Comparison of ENCODE assay signal across 1 cellular context in the genomic region with DNA sequence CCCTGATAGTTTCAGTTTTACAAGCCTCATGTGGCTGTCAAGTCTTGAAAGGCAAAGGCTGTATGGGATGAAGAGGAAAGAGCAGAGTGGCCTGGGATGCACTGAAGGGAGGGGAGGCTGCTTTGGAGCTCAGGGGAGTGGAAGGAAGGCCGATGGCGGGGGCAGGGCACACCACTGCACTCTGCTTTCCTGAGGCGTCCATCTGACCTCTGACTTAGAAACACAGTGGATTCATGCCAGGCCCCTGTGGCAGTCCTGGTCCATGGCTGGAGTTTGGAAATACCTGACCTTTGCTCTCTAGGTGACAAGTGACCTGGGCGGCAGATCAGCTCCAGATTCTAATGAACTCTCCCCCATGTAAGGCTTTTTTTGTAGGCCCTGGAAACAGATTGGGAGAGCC.
TF ChIP-seq lines count a peak whose summit lies in the region.

No MANE protein-coding gene starts in this region.

TF ChIP-seq in HepG2, 621 proteins besides CTCF, POLR2A, EP300 and RAD21 (continued from another document and continues in another):
- TF ChIP-seq, protein P1, sequence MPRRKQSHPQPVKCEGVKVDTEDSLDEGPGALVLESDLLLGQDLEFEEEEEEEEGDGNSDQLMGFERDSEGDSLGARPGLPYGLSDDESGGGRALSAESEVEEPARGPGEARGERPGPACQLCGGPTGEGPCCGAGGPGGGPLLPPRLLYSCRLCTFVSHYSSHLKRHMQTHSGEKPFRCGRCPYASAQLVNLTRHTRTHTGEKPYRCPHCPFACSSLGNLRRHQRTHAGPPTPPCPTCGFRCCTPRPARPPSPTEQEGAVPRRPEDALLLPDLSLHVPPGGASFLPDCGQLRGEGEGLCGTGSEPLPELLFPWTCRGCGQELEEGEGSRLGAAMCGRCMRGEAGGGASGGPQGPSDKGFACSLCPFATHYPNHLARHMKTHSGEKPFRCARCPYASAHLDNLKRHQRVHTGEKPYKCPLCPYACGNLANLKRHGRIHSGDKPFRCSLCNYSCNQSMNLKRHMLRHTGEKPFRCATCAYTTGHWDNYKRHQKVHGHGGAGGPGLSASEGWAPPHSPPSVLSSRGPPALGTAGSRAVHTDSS (CRISPR knock-in tag; conservative IDR thresholded peaks at IDR 0.05) = no peak
- TF ChIP-seq, protein P2, sequence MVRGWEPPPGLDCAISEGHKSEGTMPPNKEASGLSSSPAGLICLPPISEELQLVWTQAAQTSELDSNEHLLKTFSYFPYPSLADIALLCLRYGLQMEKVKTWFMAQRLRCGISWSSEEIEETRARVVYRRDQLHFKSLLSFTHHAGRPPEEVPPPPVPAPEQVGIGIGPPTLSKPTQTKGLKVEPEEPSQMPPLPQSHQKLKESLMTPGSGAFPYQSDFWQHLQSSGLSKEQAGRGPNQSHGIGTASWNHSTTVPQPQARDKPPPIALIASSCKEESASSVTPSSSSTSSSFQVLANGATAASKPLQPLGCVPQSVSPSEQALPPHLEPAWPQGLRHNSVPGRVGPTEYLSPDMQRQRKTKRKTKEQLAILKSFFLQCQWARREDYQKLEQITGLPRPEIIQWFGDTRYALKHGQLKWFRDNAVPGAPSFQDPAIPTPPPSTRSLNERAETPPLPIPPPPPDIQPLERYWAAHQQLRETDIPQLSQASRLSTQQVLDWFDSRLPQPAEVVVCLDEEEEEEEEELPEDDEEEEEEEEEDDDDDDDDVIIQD (CRISPR knock-in tag; IDR thresholded peaks at IDR 0.05; ENCODE audit: low read depth) = peak; percentile 86; the same call in 1 of the 2 replicates
- TF ChIP-seq THAP11 (CRISPR knock-in tag; IDR thresholded peaks at IDR 0.05) (peak; percentile 26; the same call in 1 of the 2 replicates), ZNF703 (CRISPR knock-in tag; IDR thresholded peaks at IDR 0.05; ENCODE audit: borderline replicate concordance) (no peak), ZNF670 (CRISPR knock-in tag; IDR thresholded peaks at IDR 0.05; ENCODE audit: borderline replicate concordance) (no peak), ZNF232 (CRISPR knock-in tag; IDR thresholded peaks at IDR 0.05; ENCODE audit: borderline replicate concordance) (no peak), ZNF33B (CRISPR knock-in tag; IDR thresholded peaks at IDR 0.05) (no peak), ZNF788 (CRISPR knock-in tag; IDR thresholded peaks at IDR 0.05; ENCODE audit: borderline replicate concordance) (no peak; the same call in 1 of the 2 replicates), ZNF101 (CRISPR knock-in tag; IDR thresholded peaks at IDR 0.05; ENCODE audit: borderline replicate concordance, low read depth) (no peak), ZNF562 (CRISPR knock-in tag; IDR thresholded peaks at IDR 0.05; ENCODE audit: borderline replicate concordance) (no peak), ZNF460 (CRISPR knock-in tag; IDR thresholded peaks at IDR 0.05; ENCODE audit: borderline replicate concordance) (no peak), ZSCAN22 (CRISPR knock-in tag; IDR thresholded peaks at IDR 0.05) (peak; percentile 92), KLF12 (CRISPR knock-in tag; IDR thresholded peaks at IDR 0.05; ENCODE audit: borderline replicate concordance) (no peak), DR1 (CRISPR knock-in tag; IDR thresholded peaks at IDR 0.05) (no peak; the same call in 1 of the 2 replicates), RFXANK (CRISPR knock-in tag; IDR thresholded peaks at IDR 0.05) (no peak), FOXA1 (IDR thresholded peaks at IDR 0.05) (no peak), FOXA1 (CRISPR knock-in tag; IDR thresholded peaks at IDR 0.05) (no peak), REXO4 (CRISPR knock-in tag; IDR thresholded peaks at IDR 0.05; ENCODE audit: borderline replicate concordance) (no peak), ZNF713 (CRISPR knock-in tag; IDR thresholded peaks at IDR 0.05) (no peak), IKZF1 (IDR thresholded peaks at IDR 0.05) (no peak), FIP1L1 (IDR thresholded peaks at IDR 0.05; ENCODE audit: borderline replicate concordance, insufficient read depth, low read depth, low read length) (no peak), ZNF468 (CRISPR knock-in tag; IDR thresholded peaks at IDR 0.05) (no peak), ZMYM4 (CRISPR knock-in tag; IDR thresholded peaks at IDR 0.05) (peak; percentile 85), CBX5 (CRISPR knock-in tag; IDR thresholded peaks at IDR 0.05; ENCODE audit: borderline replicate concordance) (no peak), XRCC5 (optimal IDR thresholded peaks at IDR 0.05; ENCODE audit: low read length) (peak; percentile 75), GATA4 (IDR thresholded peaks at IDR 0.05; ENCODE audit: borderline replicate concordance, low read depth) (no peak; the same call in 1 of the 2 replicates), ZNF883 (CRISPR knock-in tag; IDR thresholded peaks at IDR 0.05; ENCODE audit: not compliant biosample characterization) (peak; percentile 43), GTF3A (CRISPR knock-in tag; conservative IDR thresholded peaks at IDR 0.05) (no peak), ARNTL (CRISPR knock-in tag; IDR thresholded peaks at IDR 0.05) (no peak), CBFB (CRISPR knock-in tag; IDR thresholded peaks at IDR 0.05) (no peak), ZNF33A (CRISPR knock-in tag; IDR thresholded peaks at IDR 0.05; ENCODE audit: borderline replicate concordance) (no peak)
- TF ChIP-seq, protein P3, sequence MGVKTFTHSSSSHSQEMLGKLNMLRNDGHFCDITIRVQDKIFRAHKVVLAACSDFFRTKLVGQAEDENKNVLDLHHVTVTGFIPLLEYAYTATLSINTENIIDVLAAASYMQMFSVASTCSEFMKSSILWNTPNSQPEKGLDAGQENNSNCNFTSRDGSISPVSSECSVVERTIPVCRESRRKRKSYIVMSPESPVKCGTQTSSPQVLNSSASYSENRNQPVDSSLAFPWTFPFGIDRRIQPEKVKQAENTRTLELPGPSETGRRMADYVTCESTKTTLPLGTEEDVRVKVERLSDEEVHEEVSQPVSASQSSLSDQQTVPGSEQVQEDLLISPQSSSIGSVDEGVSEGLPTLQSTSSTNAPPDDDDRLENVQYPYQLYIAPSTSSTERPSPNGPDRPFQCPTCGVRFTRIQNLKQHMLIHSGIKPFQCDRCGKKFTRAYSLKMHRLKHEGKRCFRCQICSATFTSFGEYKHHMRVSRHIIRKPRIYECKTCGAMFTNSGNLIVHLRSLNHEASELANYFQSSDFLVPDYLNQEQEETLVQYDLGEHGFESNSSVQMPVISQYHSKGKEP (CRISPR knock-in tag; IDR thresholded peaks at IDR 0.05) = no peak
- TF ChIP-seq, protein P4, sequence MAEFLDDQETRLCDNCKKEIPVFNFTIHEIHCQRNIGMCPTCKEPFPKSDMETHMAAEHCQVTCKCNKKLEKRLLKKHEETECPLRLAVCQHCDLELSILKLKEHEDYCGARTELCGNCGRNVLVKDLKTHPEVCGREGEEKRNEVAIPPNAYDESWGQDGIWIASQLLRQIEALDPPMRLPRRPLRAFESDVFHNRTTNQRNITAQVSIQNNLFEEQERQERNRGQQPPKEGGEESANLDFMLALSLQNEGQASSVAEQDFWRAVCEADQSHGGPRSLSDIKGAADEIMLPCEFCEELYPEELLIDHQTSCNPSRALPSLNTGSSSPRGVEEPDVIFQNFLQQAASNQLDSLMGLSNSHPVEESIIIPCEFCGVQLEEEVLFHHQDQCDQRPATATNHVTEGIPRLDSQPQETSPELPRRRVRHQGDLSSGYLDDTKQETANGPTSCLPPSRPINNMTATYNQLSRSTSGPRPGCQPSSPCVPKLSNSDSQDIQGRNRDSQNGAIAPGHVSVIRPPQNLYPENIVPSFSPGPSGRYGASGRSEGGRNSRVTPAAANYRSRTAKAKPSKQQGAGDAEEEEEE (CRISPR knock-in tag; IDR thresholded peaks at IDR 0.05; ENCODE audit: borderline replicate concordance) = no peak
- TF ChIP-seq, protein P5, sequence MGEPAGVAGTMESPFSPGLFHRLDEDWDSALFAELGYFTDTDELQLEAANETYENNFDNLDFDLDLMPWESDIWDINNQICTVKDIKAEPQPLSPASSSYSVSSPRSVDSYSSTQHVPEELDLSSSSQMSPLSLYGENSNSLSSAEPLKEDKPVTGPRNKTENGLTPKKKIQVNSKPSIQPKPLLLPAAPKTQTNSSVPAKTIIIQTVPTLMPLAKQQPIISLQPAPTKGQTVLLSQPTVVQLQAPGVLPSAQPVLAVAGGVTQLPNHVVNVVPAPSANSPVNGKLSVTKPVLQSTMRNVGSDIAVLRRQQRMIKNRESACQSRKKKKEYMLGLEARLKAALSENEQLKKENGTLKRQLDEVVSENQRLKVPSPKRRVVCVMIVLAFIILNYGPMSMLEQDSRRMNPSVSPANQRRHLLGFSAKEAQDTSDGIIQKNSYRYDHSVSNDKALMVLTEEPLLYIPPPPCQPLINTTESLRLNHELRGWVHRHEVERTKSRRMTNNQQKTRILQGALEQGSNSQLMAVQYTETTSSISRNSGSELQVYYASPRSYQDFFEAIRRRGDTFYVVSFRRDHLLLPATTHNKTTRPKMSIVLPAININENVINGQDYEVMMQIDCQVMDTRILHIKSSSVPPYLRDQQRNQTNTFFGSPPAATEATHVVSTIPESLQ (CRISPR knock-in tag; conservative IDR thresholded peaks at IDR 0.05) = no peak
- TF ChIP-seq, protein P6, sequence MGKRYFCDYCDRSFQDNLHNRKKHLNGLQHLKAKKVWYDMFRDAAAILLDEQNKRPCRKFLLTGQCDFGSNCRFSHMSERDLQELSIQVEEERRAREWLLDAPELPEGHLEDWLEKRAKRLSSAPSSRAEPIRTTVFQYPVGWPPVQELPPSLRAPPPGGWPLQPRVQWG (CRISPR knock-in tag; IDR thresholded peaks at IDR 0.05; ENCODE audit: borderline replicate concordance, low read depth) = no peak
- TF ChIP-seq, protein P7, sequence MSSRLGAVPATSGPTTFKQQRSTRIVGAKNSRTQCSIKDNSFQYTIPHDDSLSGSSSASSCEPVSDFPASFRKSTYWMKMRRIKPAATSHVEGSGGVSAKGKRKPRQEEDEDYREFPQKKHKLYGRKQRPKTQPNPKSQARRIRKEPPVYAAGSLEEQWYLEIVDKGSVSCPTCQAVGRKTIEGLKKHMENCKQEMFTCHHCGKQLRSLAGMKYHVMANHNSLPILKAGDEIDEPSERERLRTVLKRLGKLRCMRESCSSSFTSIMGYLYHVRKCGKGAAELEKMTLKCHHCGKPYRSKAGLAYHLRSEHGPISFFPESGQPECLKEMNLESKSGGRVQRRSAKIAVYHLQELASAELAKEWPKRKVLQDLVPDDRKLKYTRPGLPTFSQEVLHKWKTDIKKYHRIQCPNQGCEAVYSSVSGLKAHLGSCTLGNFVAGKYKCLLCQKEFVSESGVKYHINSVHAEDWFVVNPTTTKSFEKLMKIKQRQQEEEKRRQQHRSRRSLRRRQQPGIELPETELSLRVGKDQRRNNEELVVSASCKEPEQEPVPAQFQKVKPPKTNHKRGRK (CRISPR knock-in tag; IDR thresholded peaks at IDR 0.05) = no peak
- TF ChIP-seq, protein P8, sequence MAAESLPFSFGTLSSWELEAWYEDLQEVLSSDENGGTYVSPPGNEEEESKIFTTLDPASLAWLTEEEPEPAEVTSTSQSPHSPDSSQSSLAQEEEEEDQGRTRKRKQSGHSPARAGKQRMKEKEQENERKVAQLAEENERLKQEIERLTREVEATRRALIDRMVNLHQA (CRISPR knock-in tag; IDR thresholded peaks at IDR 0.05) = no peak
- TF ChIP-seq, protein P9, sequence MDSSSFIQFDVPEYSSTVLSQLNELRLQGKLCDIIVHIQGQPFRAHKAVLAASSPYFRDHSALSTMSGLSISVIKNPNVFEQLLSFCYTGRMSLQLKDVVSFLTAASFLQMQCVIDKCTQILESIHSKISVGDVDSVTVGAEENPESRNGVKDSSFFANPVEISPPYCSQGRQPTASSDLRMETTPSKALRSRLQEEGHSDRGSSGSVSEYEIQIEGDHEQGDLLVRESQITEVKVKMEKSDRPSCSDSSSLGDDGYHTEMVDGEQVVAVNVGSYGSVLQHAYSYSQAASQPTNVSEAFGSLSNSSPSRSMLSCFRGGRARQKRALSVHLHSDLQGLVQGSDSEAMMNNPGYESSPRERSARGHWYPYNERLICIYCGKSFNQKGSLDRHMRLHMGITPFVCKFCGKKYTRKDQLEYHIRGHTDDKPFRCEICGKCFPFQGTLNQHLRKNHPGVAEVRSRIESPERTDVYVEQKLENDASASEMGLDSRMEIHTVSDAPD (CRISPR knock-in tag; IDR thresholded peaks at IDR 0.05) = peak; percentile 66; the same call in 1 of the 2 replicates
- TF ChIP-seq, protein P10, sequence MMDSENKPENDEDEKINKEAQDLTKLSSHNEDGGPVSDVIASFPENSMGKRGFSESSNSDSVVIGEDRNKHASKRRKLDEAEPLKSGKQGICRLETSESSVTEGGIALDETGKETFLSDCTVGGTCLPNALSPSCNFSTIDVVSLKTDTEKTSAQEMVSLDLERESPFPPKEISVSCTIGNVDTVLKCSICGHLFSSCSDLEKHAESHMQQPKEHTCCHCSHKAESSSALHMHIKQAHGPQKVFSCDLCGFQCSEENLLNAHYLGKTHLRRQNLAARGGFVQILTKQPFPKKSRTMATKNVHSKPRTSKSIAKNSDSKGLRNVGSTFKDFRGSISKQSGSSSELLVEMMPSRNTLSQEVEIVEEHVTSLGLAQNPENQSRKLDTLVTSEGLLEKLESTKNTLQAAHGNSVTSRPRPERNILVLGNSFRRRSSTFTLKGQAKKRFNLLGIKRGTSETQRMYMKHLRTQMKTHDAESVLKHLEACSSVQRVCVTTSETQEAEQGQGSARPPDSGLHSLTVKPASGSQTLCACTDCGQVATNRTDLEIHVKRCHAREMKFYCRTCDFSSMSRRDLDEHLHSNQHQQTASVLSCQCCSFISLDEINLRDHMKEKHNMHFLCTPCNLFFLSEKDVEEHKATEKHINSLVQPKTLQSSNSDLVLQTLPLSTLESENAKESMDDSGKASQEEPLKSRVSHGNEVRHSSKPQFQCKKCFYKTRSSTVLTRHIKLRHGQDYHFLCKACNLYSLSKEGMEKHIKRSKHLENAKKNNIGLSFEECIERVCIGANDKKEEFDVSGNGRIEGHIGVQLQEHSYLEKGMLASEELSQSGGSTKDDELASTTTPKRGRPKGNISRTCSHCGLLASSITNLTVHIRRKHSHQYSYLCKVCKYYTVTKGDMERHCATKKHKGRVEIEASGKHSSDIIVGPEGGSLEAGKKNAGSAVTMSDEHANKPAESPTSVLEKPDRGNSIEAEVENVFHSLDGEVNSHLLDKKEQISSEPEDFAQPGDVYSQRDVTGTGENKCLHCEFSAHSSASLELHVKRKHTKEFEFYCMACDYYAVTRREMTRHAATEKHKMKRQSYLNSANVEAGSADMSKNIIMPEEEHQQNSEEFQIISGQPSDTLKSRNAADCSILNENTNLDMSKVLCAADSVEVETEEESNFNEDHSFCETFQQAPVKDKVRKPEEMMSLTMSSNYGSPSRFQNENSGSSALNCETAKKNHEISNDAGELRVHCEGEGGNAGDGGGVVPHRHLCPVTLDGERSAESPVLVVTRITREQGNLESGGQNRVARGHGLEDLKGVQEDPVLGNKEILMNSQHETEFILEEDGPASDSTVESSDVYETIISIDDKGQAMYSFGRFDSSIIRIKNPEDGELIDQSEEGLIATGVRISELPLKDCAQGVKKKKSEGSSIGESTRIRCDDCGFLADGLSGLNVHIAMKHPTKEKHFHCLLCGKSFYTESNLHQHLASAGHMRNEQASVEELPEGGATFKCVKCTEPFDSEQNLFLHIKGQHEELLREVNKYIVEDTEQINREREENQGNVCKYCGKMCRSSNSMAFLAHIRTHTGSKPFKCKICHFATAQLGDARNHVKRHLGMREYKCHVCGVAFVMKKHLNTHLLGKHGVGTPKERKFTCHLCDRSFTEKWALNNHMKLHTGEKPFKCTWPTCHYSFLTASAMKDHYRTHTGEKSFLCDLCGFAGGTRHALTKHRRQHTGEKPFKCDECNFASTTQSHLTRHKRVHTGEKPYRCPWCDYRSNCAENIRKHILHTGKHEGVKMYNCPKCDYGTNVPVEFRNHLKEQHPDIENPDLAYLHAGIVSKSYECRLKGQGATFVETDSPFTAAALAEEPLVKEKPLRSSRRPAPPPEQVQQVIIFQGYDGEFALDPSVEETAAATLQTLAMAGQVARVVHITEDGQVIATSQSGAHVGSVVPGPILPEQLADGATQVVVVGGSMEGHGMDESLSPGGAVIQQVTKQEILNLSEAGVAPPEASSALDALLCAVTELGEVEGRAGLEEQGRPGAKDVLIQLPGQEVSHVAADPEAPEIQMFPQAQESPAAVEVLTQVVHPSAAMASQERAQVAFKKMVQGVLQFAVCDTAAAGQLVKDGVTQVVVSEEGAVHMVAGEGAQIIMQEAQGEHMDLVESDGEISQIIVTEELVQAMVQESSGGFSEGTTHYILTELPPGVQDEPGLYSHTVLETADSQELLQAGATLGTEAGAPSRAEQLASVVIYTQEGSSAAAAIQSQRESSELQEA (CRISPR knock-in tag; IDR thresholded peaks at IDR 0.05; ENCODE audit: not compliant biosample characterization) = no peak
